ENCODE assay signal across 8 cellular contexts in genomic region chr1:181423301-181423918, GRCh38. TPM values are rescaled to one million over a fixed set of nuclear protein-coding genes. Genes with fewer than 3 reads are reported as not detected.
DNase-seq lines count a peak whose midpoint lies in the region; ATAC-seq and TF ChIP-seq lines count a peak whose summit lies in the region.

No MANE protein-coding gene starts in this region.

- peak; percentile 59 for TF ChIP-seq CTCF in left ventricle myocardium inferior (IDR thresholded peaks at IDR 0.05; ENCODE audit: borderline replicate concordance)

- no peaks in the 10 kb centered on the region for H3K36me3 ChIP-seq in left ventricle myocardium inferior

- ATAC-seq in GM18517 (IDR thresholded peaks at IDR 0.05; ENCODE audit: unreplicated experiment): peak; percentile 58
- no peak for ATAC-seq in GM19351 (IDR thresholded peaks at IDR 0.05; ENCODE audit: unreplicated experiment)

- H3K4me3 ChIP-seq in left ventricle myocardium inferior: no peak overlapping the region

- peaks cover 4% of the 10 kb centered on the region for H3K4me1 ChIP-seq in left ventricle myocardium inferior

- no peak overlapping the region for H3K27ac ChIP-seq in left ventricle myocardium inferior (replicated peaks)

- H3K9me3 ChIP-seq in left ventricle myocardium inferior (replicated peaks): no peaks in the 10 kb centered on the region

- H3K27me3 ChIP-seq in left ventricle myocardium inferior (ENCODE audit: low read depth): peaks cover 42% of the 10 kb centered on the region

- DNase-seq in CD1c-positive myeloid dendritic cell (ENCODE audit: extremely low spot score) (peak; percentile 3), NCI-H226 (peak; percentile 42), left ventricle myocardium inferior (peak; percentile 36), OCI-M2 (lab: John Stamatoyannopoulos, UW; ENCODE audit: unreplicated experiment) (no peak)
- DNase-seq in activated T-cell treated with anti-CD3 and anti-CD28 coated beads, Interleukin-2, amount 50 U/mL, for 48 hours: peak; percentile 47 to 50
- peak; percentile 30 for DNase-seq in stimulated activated CD4-positive, alpha-beta T cell treated with anti-CD3 and anti-CD28 coated beads, Interleukin-1b, Interleukin-23, amount 100 ng/mL, for 48 hours

- intact Hi-C loops in left ventricle myocardium inferior (cut with micrococcal nuclease): loop anchor here (5.0 kb wide), 1 partner anchor 231 kb away; no protein-coding TSS in a partner anchor

RNA-seq across cellular contexts. Expression of gene CACNA1E, which starts 59.9 kb away (rescaled TPM):
- 0.88 TPM for total RNA-seq in left ventricle myocardium inferior
